ENCODE assay signal across 24 cellular contexts in genomic region chr3:160704006-160704405, GRCh38. TPM values are rescaled to one million over a fixed set of nuclear protein-coding genes. Genes with fewer than 3 reads are reported as not detected.
DNase-seq lines count a peak whose midpoint lies in the region; ATAC-seq and TF ChIP-seq lines count a peak whose summit lies in the region.
"Had no signal": no experiment of that assay in that cellular context is flagged by ENCODE, and none has a peak within 500 bp of the region (broad histone marks: within the 10 kb centered on the region; RNA-seq: fewer than 3 reads in every experiment).

No MANE protein-coding gene starts in this region.

- WGBS in IMR-90 (ENCODE audit: extremely low coverage in 2 of 2, insufficient read length in 1 of 2), 2 experiments: no CpG with 5 or more reads among the region's 2 CpGs

- no peaks in the 10 kb centered on the region for H3K79me1 ChIP-seq in IMR-90 (ENCODE audit: low read depth in 1 of 2, low read length in 2 of 2)

- TF ChIP-seq CTCF in IMR-90 (conservative IDR thresholded peaks at IDR 0.05; ENCODE audit: low read depth, low read length): no peak
- TF ChIP-seq CTCF in brain microvascular endothelial cell (IDR thresholded peaks at IDR 0.05; ENCODE audit: low read depth, low read length, missing control alignments): no peak

- POLR2A ChIA-PET in IMR-90 (lab: Charles Lee; ENCODE audit: unreplicated experiment): no interaction called here
- POLR2A ChIA-PET in activated CD8-positive, alpha-beta T cell treated with anti-CD3 and anti-CD28 coated beads, Interleukin-2, amount 10 ng/mL, durations not matched to agents 7 days and 5 days (lab: Charles Lee): no interaction called here

- H3K27ac ChIP-seq in IMR-90 (ENCODE audit: insufficient read depth, low read length) (no peak overlapping the region), brain microvascular endothelial cell (no peak overlapping the region)
- H3K27ac ChIP-seq: C4-2B, Peyer's patch, SJCRH30 had no signal

- CTCF ChIA-PET in IMR-90 (lab: Yijun Ruan, JAX): interaction anchor here (1.1 kb wide), 1 partner anchor 18 kb away, joined by 3 read pairs; no protein-coding TSS in a partner anchor
- CTCF ChIA-PET in activated CD8-positive, alpha-beta T cell treated with anti-CD3 and anti-CD28 coated beads, Interleukin-2, amount 10 ng/mL, durations not matched to agents 7 days and 5 days (lab: Charles Lee): no interaction called here

- no peak overlapping the region for H3K27ac Mint-ChIP-seq in activated CD8-positive, alpha-beta T cell treated with anti-CD3 and anti-CD28 coated beads, Interleukin-2, amount 10 ng/mL, durations not matched to agents 7 days and 5 days
- H3K27ac Mint-ChIP-seq: CD8-positive, alpha-beta memory T cell had no signal

- H3K9me1 ChIP-seq in IMR-90 (ENCODE audit: insufficient read depth, low read length): no peaks in the 10 kb centered on the region

- DNase-seq in Daoy (ENCODE audit: low read depth): peak; percentile 21
- DNase-seq in IMR-90: peak; percentile 23
- peak; percentile 10 for DNase-seq in brain microvascular endothelial cell
- DNase-seq in kidney glomerular epithelial cell (lab: John Stamatoyannopoulos, UW): peak; percentile 30
- DNase-seq in activated CD8-positive, alpha-beta T cell treated with anti-CD3 and anti-CD28 coated beads, Interleukin-2, amount 10 ng/mL, durations not matched to agents 7 days and 5 days: no peak
- no peak for DNase-seq in foreskin melanocyte
- DNase-seq in NCI-H526 (lab: John Stamatoyannopoulos, UW): no peak
- DNase-seq: 8988T; Calu3; CD8-positive, alpha-beta memory T cell; DMS153; KBM-7; NCI-H1092; NCI-H1436; NCI-H1930; NCI-H2227 treated with DMSO at 0.1 percent for 48 hours; NCI-H510A treated with DMSO at 0.1 percent for 48 hours; NCI-H774; Peyer's patch; SJCRH30 had no signal

- no peak overlapping the region for H2BK120ac ChIP-seq in IMR-90 (ENCODE audit: low read depth, low read length)

- H3K4me3 Mint-ChIP-seq in activated CD8-positive, alpha-beta T cell treated with anti-CD3 and anti-CD28 coated beads, Interleukin-2, amount 10 ng/mL, durations not matched to agents 7 days and 5 days: no peak overlapping the region
- H3K4me3 Mint-ChIP-seq: CD8-positive, alpha-beta memory T cell had no signal

- TF ChIP-seq POLR2A in IMR-90 (IDR thresholded peaks at IDR 0.05; ENCODE audit: low read depth, low read length): no peak

- in situ Hi-C loops in IMR-90 (cut with MboI; ENCODE audit: low sequenced_read_pairs) (loop anchor here (25.0 kb wide), 1 partner anchor 708 kb away; no protein-coding TSS in a partner anchor), brain microvascular endothelial cell (cut with HindIII; ENCODE audit: low pct_ligation_motif_present, low sequenced_read_pairs) (no loop called here)

- no peaks in the 10 kb centered on the region for H4K20me1 ChIP-seq in IMR-90 (ENCODE audit: insufficient read depth, low read length)

- no peaks in the 10 kb centered on the region for H3K36me3 ChIP-seq in IMR-90 (ENCODE audit: control insufficient read depth, insufficient read depth, low read length)
- H3K36me3 ChIP-seq in brain microvascular endothelial cell (replicated peaks): no peaks in the 10 kb centered on the region
- H3K36me3 ChIP-seq: Peyer's patch, SJCRH30 had no signal

- ATAC-seq in IMR-90 (ENCODE audit: low read depth): peak; percentile 69
- ATAC-seq in activated CD8-positive, alpha-beta T cell treated with anti-CD3 and anti-CD28 coated beads, Interleukin-2, amount 10 ng/mL, durations not matched to agents 7 days and 5 days: no peak
- ATAC-seq: HepG2 had no signal

- H3K36me3 Mint-ChIP-seq in activated CD8-positive, alpha-beta T cell treated with anti-CD3 and anti-CD28 coated beads, Interleukin-2, amount 10 ng/mL, durations not matched to agents 7 days and 5 days (ENCODE audit: low read depth): no peaks in the 10 kb centered on the region
- H3K36me3 Mint-ChIP-seq: CD8-positive, alpha-beta memory T cell had no signal

- no peaks in the 10 kb centered on the region for H3K4me1 Mint-ChIP-seq in activated CD8-positive, alpha-beta T cell treated with anti-CD3 and anti-CD28 coated beads, Interleukin-2, amount 10 ng/mL, durations not matched to agents 7 days and 5 days (ENCODE audit: low read depth)
- H3K4me1 Mint-ChIP-seq: CD8-positive, alpha-beta memory T cell had no signal

- H2AFZ ChIP-seq in IMR-90 (replicated peaks; ENCODE audit: low read length, poor library complexity): no peak overlapping the region

- no peak overlapping the region for H3K18ac ChIP-seq in IMR-90 (ENCODE audit: low read depth, low read length)

- dilution Hi-C loops in IMR-90 (cut with HindIII; ENCODE audit: low sequenced_read_pairs, unreplicated experiment): no loop called here

- no peaks in the 10 kb centered on the region for H3K9me3 Mint-ChIP-seq in activated CD8-positive, alpha-beta T cell treated with anti-CD3 and anti-CD28 coated beads, Interleukin-2, amount 10 ng/mL, durations not matched to agents 7 days and 5 days (ENCODE audit: insufficient read depth)

- H2AK5ac ChIP-seq in IMR-90 (ENCODE audit: low read depth, low read length): no peak overlapping the region

- no TSS peak for BruUV-seq in IMR-90 (replicated peaks; lab: Mats Ljungman, UMichigan)

- peaks cover 3% of the 10 kb centered on the region; the same call in 1 of the 2 replicates for H3K4me1 ChIP-seq in IMR-90 (ENCODE audit: control insufficient read depth, insufficient read depth, low read length)
- H3K4me1 ChIP-seq: Peyer's patch, SJCRH30 had no signal

- H3K4me3 ChIP-seq in IMR-90 (ENCODE audit: insufficient read depth, low read depth, low read length) (no peak overlapping the region), brain microvascular endothelial cell (ENCODE audit: low read depth, low read length) (no peak overlapping the region)
- H3K4me3 ChIP-seq: Peyer's patch, SJCRH30 had no signal

- H2AK9ac ChIP-seq in IMR-90 (replicated peaks; ENCODE audit: low read depth, low read length, poor library complexity): no peak overlapping the region

- peak overlapping the region; percentile 59; the same call in 1 of the 2 replicates for H3K4ac ChIP-seq in IMR-90 (ENCODE audit: low read depth, low read length)

- intact Hi-C loops in IMR-90 (cut with micrococcal nuclease): loop anchor here (10.0 kb wide), 1 partner anchor 571 kb away; no protein-coding TSS in a partner anchor

- peaks cover 21% of the 10 kb centered on the region for H3K27me3 Mint-ChIP-seq in activated CD8-positive, alpha-beta T cell treated with anti-CD3 and anti-CD28 coated beads, Interleukin-2, amount 10 ng/mL, durations not matched to agents 7 days and 5 days (ENCODE audit: low read depth)

- no peak overlapping the region for H4K91ac ChIP-seq in IMR-90 (ENCODE audit: insufficient read depth, low read depth, low read length)

- H3K9ac ChIP-seq in IMR-90 (ENCODE audit: low read depth, low read length): no peak overlapping the region

- H4K5ac ChIP-seq in IMR-90 (ENCODE audit: low read depth, low read length): no peak overlapping the region

- H3K14ac ChIP-seq in IMR-90 (replicated peaks; ENCODE audit: low read depth, low read length): peak overlapping the region; percentile 81; the same call in 1 of the 2 replicates

- no peak overlapping the region for H4K8ac ChIP-seq in IMR-90 (ENCODE audit: low read depth in 2 of 2, low read length in 2 of 2)

- no peak overlapping the region for H2BK15ac ChIP-seq in IMR-90 (ENCODE audit: low read depth, low read length)

- H3K9me3 ChIP-seq in IMR-90 (ENCODE audit: control insufficient read depth, insufficient read depth, low read length): no peaks in the 10 kb centered on the region
- H3K9me3 ChIP-seq: Peyer's patch, SJCRH30 had no signal

- H3K4me2 ChIP-seq in IMR-90 (ENCODE audit: low read depth, low read length): no peak overlapping the region

- H2BK20ac ChIP-seq in IMR-90 (ENCODE audit: low read depth, low read length): peak overlapping the region; percentile 86; the same call in 1 of the 2 replicates

- H3K56ac ChIP-seq in IMR-90 (ENCODE audit: extremely low read depth, insufficient read depth, low read length): no peak overlapping the region

- H2BK5ac ChIP-seq in IMR-90 (ENCODE audit: low read depth, low read length, poor library complexity, severe bottlenecking): no peak overlapping the region

- no peak overlapping the region; the same call in 1 of the 2 replicates for H3K23ac ChIP-seq in IMR-90 (ENCODE audit: low read depth, low read length)

- peaks cover 2% of the 10 kb centered on the region; the same call in 1 of the 2 replicates for H3K27me3 ChIP-seq in IMR-90 (ENCODE audit: control insufficient read depth, insufficient read depth, low read length)
- no peaks in the 10 kb centered on the region for H3K27me3 ChIP-seq in brain microvascular endothelial cell (replicated peaks)
- H3K27me3 ChIP-seq: Peyer's patch, SJCRH30 had no signal

- TF ChIP-seq RAD21 in IMR-90 (IDR thresholded peaks at IDR 0.05; ENCODE audit: low read length): no peak

TF ChIP-seq in IMR-90, 13 proteins besides CTCF, POLR2A, EP300 and RAD21 (continues in another document):
- TF ChIP-seq RCOR1 (IDR thresholded peaks at IDR 0.05; ENCODE audit: insufficient replicate concordance, low read length): no peak
- TF ChIP-seq FOS (IDR thresholded peaks at IDR 0.05; ENCODE audit: low read depth, low read length): no peak
- TF ChIP-seq RFX5 (IDR thresholded peaks at IDR 0.05; ENCODE audit: low read depth, low read length): no peak
- no peak for TF ChIP-seq MXI1 (IDR thresholded peaks at IDR 0.05; ENCODE audit: borderline replicate concordance, low read depth, low read length)
- no peak for TF ChIP-seq MAZ (IDR thresholded peaks at IDR 0.05; ENCODE audit: borderline replicate concordance, low read depth, low read length)
- TF ChIP-seq SMC3 (IDR thresholded peaks at IDR 0.05; ENCODE audit: low read depth, low read length): no peak

RNA-seq across cellular contexts. Expression of gene ARL14, which starts 27.0 kb away (rescaled TPM):
- 1.7 and 4.5 TPM in 2 replicates for total RNA-seq in Daoy (2014; rRNA removed; shearing (Covaris generic))
- under 0.01 and 0.18 TPM in 2 replicates for total RNA-seq in IMR-90 (2012; rRNA removed)
- polyA plus RNA-seq in IMR-90 (2012; rRNA removed): 0.15 TPM in 1 of 2 replicates, not detected in the other
- not detected in 2 replicates for polyA plus RNA-seq in IMR-90 (2012; cell fraction: cytosol; rRNA removed)
- not detected in 2 replicates for polyA plus RNA-seq in IMR-90 (2012; cell fraction: nucleus; rRNA removed; ENCODE audit: low replicate concordance)
- total RNA-seq in activated CD8-positive, alpha-beta T cell treated with anti-CD3 and anti-CD28 coated beads, Interleukin-2, amount 10 ng/mL, durations not matched to agents 7 days and 5 days: not detected
- total RNA-seq: CD8-positive, alpha-beta memory T cell; OCI-LY7; SJCRH30 had no signal
- polyA plus RNA-seq: AG04450; CD8-positive, alpha-beta memory T cell; HepG2 had no signal

RNA-seq across cellular contexts. Expression of gene PPM1L, which starts 52.0 kb away (rescaled TPM):
- total RNA-seq in Daoy (2014; rRNA removed; shearing (Covaris generic)): 6.8 TPM in 2 replicates
- total RNA-seq in IMR-90 (2012; rRNA removed): 0.18 and 0.28 TPM in 2 replicates
- 0.09 and 0.14 TPM in 2 replicates for polyA plus RNA-seq in IMR-90 (2012; rRNA removed)
- 0.02 and 0.09 TPM in 2 replicates for polyA plus RNA-seq in IMR-90 (2012; cell fraction: cytosol; rRNA removed)
- 0.03 and 0.06 TPM in 2 replicates for polyA plus RNA-seq in IMR-90 (2012; cell fraction: nucleus; rRNA removed; ENCODE audit: low replicate concordance)
- 1 to 10 TPM; 3.8 to 3.9 TPM for total RNA-seq in activated CD8-positive, alpha-beta T cell treated with anti-CD3 and anti-CD28 coated beads, Interleukin-2, amount 10 ng/mL, durations not matched to agents 7 days and 5 days

Comparison
In these comparisons a context has a peak if more than half of its experiments do, and no peak if none do; other contexts are left out.
1. DNase-seq: peak in Daoy (single experiment), IMR-90 (single experiment), brain microvascular endothelial cell (single experiment) and kidney glomerular epithelial cell (single experiment); none in activated CD8-positive, alpha-beta T cell treated with anti-CD3 and anti-CD28 coated beads, Interleukin-2, amount 10 ng/mL, durations not matched to agents 7 days and 5 days (single experiment), foreskin melanocyte (single experiment) and NCI-H526 (0 of 2).